ENCODE assay signal across 1 cellular context in the genomic region with DNA sequence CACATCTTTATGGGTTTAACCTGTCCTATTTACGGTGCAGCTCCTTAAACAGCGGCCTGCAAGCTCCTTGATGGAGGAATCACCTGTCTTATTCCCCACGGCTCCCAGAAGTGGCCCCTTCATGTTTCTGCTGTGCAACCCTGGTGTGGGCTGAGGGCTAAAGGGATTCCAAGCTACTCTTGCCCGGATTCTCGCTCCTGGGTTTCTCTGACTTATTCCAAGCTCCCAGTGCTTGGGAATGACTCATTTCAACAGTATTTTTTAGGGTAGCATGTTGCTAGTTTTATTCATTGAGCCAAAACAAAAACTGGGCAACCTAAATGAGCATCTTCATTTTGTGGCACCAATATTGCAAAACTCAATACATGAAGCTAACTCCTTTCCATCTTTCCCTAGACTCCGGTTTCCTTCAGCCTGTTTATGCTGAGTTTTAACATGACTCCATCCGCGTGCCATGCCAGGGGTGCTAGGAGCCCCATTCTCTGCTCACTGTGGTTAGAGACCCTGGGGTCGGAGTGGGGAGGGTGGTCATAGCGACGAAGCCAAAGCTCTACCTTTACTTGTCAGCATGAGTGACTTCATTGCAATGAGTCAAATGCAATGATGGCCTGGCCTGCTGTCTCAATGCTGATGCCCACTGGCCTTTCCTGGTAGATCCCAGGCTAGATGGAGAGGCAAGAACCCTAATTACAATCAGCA.
TF ChIP-seq lines count a peak whose summit lies in the region.

No MANE protein-coding gene starts in this region.

TF ChIP-seq in SK-N-SH, 30 proteins besides CTCF, POLR2A, EP300 and RAD21 (continued from another document):
- TF ChIP-seq, protein P1, sequence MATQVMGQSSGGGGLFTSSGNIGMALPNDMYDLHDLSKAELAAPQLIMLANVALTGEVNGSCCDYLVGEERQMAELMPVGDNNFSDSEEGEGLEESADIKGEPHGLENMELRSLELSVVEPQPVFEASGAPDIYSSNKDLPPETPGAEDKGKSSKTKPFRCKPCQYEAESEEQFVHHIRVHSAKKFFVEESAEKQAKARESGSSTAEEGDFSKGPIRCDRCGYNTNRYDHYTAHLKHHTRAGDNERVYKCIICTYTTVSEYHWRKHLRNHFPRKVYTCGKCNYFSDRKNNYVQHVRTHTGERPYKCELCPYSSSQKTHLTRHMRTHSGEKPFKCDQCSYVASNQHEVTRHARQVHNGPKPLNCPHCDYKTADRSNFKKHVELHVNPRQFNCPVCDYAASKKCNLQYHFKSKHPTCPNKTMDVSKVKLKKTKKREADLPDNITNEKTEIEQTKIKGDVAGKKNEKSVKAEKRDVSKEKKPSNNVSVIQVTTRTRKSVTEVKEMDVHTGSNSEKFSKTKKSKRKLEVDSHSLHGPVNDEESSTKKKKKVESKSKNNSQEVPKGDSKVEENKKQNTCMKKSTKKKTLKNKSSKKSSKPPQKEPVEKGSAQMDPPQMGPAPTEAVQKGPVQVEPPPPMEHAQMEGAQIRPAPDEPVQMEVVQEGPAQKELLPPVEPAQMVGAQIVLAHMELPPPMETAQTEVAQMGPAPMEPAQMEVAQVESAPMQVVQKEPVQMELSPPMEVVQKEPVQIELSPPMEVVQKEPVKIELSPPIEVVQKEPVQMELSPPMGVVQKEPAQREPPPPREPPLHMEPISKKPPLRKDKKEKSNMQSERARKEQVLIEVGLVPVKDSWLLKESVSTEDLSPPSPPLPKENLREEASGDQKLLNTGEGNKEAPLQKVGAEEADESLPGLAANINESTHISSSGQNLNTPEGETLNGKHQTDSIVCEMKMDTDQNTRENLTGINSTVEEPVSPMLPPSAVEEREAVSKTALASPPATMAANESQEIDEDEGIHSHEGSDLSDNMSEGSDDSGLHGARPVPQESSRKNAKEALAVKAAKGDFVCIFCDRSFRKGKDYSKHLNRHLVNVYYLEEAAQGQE (IDR thresholded peaks at IDR 0.05; ENCODE audit: low read depth, low read length), result no peak
- no peak for TF ChIP-seq TCF12 (IDR thresholded peaks at IDR 0.05)
- TF ChIP-seq, protein P2, sequence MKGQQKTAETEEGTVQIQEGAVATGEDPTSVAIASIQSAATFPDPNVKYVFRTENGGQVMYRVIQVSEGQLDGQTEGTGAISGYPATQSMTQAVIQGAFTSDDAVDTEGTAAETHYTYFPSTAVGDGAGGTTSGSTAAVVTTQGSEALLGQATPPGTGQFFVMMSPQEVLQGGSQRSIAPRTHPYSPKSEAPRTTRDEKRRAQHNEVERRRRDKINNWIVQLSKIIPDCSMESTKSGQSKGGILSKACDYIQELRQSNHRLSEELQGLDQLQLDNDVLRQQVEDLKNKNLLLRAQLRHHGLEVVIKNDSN (IDR thresholded peaks at IDR 0.05; ENCODE audit: borderline replicate concordance, low read depth), result no peak
- no peak for TF ChIP-seq MXI1 (IDR thresholded peaks at IDR 0.05; ENCODE audit: low read depth, low read length)
- no peak for TF ChIP-seq SMC3 (IDR thresholded peaks at IDR 0.05; ENCODE audit: low read depth, low read length)
- no peak for TF ChIP-seq TEAD4 (IDR thresholded peaks at IDR 0.05; ENCODE audit: borderline replicate concordance, insufficient read depth)
- TF ChIP-seq RXRA (IDR thresholded peaks at IDR 0.05; ENCODE audit: borderline replicate concordance, low read depth), result no peak
- TF ChIP-seq SIN3A (IDR thresholded peaks at IDR 0.05; ENCODE audit: borderline replicate concordance, low read depth, low read length), result no peak
- TF ChIP-seq CHD2 (IDR thresholded peaks at IDR 0.05; ENCODE audit: low read length, partially characterized antibody), result no peak
- TF ChIP-seq JUND (IDR thresholded peaks at IDR 0.05), result no peak
- no peak for TF ChIP-seq FOXJ3 (CRISPR knock-in tag; IDR thresholded peaks at IDR 0.05)
- TF ChIP-seq, protein P3, sequence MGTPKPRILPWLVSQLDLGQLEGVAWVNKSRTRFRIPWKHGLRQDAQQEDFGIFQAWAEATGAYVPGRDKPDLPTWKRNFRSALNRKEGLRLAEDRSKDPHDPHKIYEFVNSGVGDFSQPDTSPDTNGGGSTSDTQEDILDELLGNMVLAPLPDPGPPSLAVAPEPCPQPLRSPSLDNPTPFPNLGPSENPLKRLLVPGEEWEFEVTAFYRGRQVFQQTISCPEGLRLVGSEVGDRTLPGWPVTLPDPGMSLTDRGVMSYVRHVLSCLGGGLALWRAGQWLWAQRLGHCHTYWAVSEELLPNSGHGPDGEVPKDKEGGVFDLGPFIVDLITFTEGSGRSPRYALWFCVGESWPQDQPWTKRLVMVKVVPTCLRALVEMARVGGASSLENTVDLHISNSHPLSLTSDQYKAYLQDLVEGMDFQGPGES (IDR thresholded peaks at IDR 0.05; ENCODE audit: low read depth, low read length), result no peak
- TF ChIP-seq NRF1 (IDR thresholded peaks at IDR 0.05; ENCODE audit: low read depth, low read length), result no peak
- TF ChIP-seq EZH2phosphoT487 (IDR thresholded peaks at IDR 0.05; ENCODE audit: borderline replicate concordance, low read depth), result no peak
